In the genomic region with DNA sequence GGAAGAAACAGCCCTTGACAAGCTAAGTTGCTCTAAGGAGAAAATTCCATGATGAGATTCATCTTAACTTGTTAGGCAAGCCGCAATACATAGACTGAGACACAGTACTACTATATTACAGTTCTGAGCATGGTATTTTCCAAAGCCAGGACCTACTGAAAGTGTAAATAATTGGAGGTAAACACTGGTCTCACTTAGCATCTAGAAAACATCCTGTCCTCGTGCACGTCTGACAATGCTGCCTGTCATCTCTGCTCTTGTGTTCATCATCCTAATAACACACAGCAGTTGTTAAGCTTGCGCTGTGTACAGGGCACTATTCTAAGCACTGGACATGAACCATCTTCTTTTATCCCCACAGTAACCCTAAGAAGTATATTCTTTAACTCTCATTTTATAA, we compare ENCODE assay signal across 28 cellular contexts.
"Had no signal": no experiment of that assay in that cellular context is flagged by ENCODE, and none has a peak within 500 bp of the region (broad histone marks: within the 10 kb centered on the region; RNA-seq: fewer than 3 reads in every experiment).

No MANE protein-coding gene starts in this region.

- H3K4me1 ChIP-seq: ascending aorta, pancreas, prostate gland, upper lobe of left lung had no signal

- H3K27ac ChIP-seq: adrenal gland, ascending aorta, brain microvascular endothelial cell, heart left ventricle, pancreas, prostate gland, upper lobe of left lung had no signal

- H3K36me3 ChIP-seq: adrenal gland, ascending aorta, brain microvascular endothelial cell, heart left ventricle, pancreas, prostate gland, upper lobe of left lung had no signal

- ATAC-seq: activated CD8-positive, alpha-beta memory T cell treated with anti-CD3 and anti-CD28 coated beads, Interleukin-2, amount 10 ng/mL, durations not matched to agents 7 days and 5 days; activated CD8-positive, alpha-beta T cell treated with anti-CD3 and anti-CD28 coated beads, Interleukin-2, amount 10 ng/mL, durations not matched to agents 7 days and 5 days; activated T-cell treated with anti-CD3 and anti-CD28 coated beads, Interleukin-2, amount 50 U/mL, for 72 hours; heart left ventricle; pancreas; sciatic nerve; stimulated activated naive CD8-positive, alpha-beta T cell treated with anti-CD3 and anti-CD28 coated beads, Interleukin-15, Interleukin-2, amounts not matched to agents 100 U/mL and 50 U/mL, for 24 hours had no signal

- DNase-seq: activated B cell treated with CpG ODN at 0.5 μM for 24 hours; activated CD4-positive, alpha-beta T cell treated with anti-CD3 and anti-CD28 coated beads, Interleukin-2, amount 50 U/mL, for 1 hour; activated CD8-positive, alpha-beta memory T cell treated with anti-CD3 and anti-CD28 coated beads, Interleukin-2, amount 10 ng/mL, durations not matched to agents 7 days and 5 days; activated CD8-positive, alpha-beta T cell treated with anti-CD3 and anti-CD28 coated beads, Interleukin-2, amount 10 ng/mL, durations not matched to agents 7 days and 5 days; activated naive CD4-positive, alpha-beta T cell treated with Interleukin-2 at 50 U/mL for 16 hours; activated T-cell treated with anti-CD3 and anti-CD28 coated beads, Interleukin-2, amount 50 U/mL, for 72 hours; adrenal gland; brain microvascular endothelial cell; cortex of kidney; heart left ventricle; hypothalamus; mesenchymal stem cell; nucleus accumbens; pancreas; retina; stimulated activated CD4-positive, alpha-beta T cell treated with anti-CD3 and anti-CD28 coated beads, Interleukin-12 subunit alpha, Interleukin-12 subunit beta, amount 100 ng/mL, for 4 hours; stimulated activated CD4-positive, alpha-beta T cell treated with anti-CD3 and anti-CD28 coated beads, Interleukin-4, amount 100 ng/mL, for 1 hour; stimulated activated naive CD8-positive, alpha-beta T cell treated with anti-CD3 and anti-CD28 coated beads, Interleukin-15, Interleukin-2, amounts not matched to agents 100 U/mL and 50 U/mL, for 24 hours; T-cell; upper lobe of left lung had no signal

- FAIRE-seq: endothelial cell of umbilical vein, pancreas had no signal

- H3K4me3 Mint-ChIP-seq: activated B cell treated with CpG ODN at 0.5 μM for 24 hours; activated CD8-positive, alpha-beta memory T cell treated with anti-CD3 and anti-CD28 coated beads, Interleukin-2, amount 10 ng/mL, durations not matched to agents 7 days and 5 days; activated CD8-positive, alpha-beta T cell treated with anti-CD3 and anti-CD28 coated beads, Interleukin-2, amount 10 ng/mL, durations not matched to agents 7 days and 5 days; activated naive CD8-positive, alpha-beta T cell; activated T-cell treated with anti-CD3 and anti-CD28 coated beads, Interleukin-2, amount 50 U/mL, for 72 hours; nephron; T-cell; T-helper 2 cell treated with Interferon-gamma antibody and Interleukin-4, amounts not matched to agents 5 μg/mL and 100 μg/mL, for 36 hours had no signal

- H3K9me3 ChIP-seq: adrenal gland, ascending aorta, heart left ventricle, pancreas, prostate gland, upper lobe of left lung had no signal

- H3K27me3 ChIP-seq: adrenal gland, ascending aorta, brain microvascular endothelial cell, heart left ventricle, pancreas, upper lobe of left lung had no signal

- H3K9me3 Mint-ChIP-seq: activated B cell treated with CpG ODN at 0.5 μM for 24 hours; activated T-cell treated with anti-CD3 and anti-CD28 coated beads, Interleukin-2, amount 50 U/mL, for 72 hours; nephron; T-cell; T-helper 2 cell treated with Interferon-gamma antibody and Interleukin-4, amounts not matched to agents 5 μg/mL and 100 μg/mL, for 36 hours had no signal

- H3K27me3 Mint-ChIP-seq: activated B cell treated with CpG ODN at 0.5 μM for 24 hours; activated CD8-positive, alpha-beta memory T cell treated with anti-CD3 and anti-CD28 coated beads, Interleukin-2, amount 10 ng/mL, durations not matched to agents 7 days and 5 days; activated naive CD8-positive, alpha-beta T cell; T-cell had no signal

- H3K4me3 ChIP-seq: adrenal gland, ascending aorta, heart left ventricle, pancreas, prostate gland, skin epidermis, upper lobe of left lung had no signal

- H3K27ac Mint-ChIP-seq: activated B cell treated with CpG ODN at 0.5 μM for 24 hours; activated CD8-positive, alpha-beta memory T cell treated with anti-CD3 and anti-CD28 coated beads, Interleukin-2, amount 10 ng/mL, durations not matched to agents 7 days and 5 days; activated CD8-positive, alpha-beta T cell treated with anti-CD3 and anti-CD28 coated beads, Interleukin-2, amount 10 ng/mL, durations not matched to agents 7 days and 5 days; activated naive CD8-positive, alpha-beta T cell; nephron; T-helper 2 cell treated with Interferon-gamma antibody and Interleukin-4, amounts not matched to agents 5 μg/mL and 100 μg/mL, for 36 hours had no signal
